Comparison of ENCODE assay signal across 9 cellular contexts in the genomic region with DNA sequence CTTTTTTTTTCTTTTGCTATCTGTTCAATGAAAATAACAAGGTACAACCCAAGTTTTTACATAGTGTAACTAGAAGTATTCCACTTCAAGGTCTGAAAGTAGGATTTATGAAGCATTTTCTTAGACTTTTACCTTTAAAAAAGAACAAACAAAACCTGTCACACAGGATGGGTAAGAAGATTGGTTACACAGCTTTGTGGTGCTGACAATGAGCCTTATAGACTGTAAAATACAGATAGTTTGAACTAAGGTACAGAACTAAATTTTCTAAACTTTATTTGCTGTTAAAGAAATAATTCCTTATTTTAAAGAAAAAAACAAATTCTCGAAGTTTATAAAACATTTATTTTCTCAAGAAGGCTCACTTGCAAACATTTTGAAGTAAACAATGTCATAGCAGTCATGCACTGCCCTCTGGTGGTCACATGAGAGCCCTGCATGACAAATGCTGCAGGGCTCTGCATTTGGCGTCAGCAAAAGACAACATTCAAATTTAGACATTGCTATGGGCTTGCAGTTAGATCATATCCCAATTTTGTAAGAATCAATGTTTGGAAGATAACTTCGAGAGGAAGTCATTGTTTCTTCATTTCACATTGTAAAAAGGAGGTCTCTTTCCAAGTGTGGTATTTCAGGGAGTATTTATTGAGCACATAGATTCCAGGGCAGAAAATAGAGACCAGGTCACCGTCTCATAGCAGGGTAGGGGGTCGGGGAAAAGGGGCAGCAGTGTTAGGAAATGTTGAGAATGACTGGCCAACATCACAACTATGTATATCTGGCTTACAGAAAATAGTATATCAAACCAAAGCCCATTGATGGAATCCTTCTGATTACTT.
DNase-seq lines count a peak whose midpoint lies in the region; ATAC-seq and TF ChIP-seq lines count a peak whose summit lies in the region.
"Had no signal": no experiment of that assay in that cellular context is flagged by ENCODE, and none has a peak within 500 bp of the region (broad histone marks: within the 10 kb centered on the region; RNA-seq: fewer than 3 reads in every experiment).

No MANE protein-coding gene starts in this region.

- H3F3A ChIP-seq in PC-9 (ENCODE audit: insufficient read depth, low read depth): no peaks in the 10 kb centered on the region

- H3K36me3 Mint-ChIP-seq in activated naive CD8-positive, alpha-beta T cell treated with anti-CD3 and anti-CD28 coated beads, Interleukin-2, amount 50 U/mL, for 24 hours (ENCODE audit: low read depth): no peaks in the 10 kb centered on the region

- intact Hi-C loops in PC-9 (cut with micrococcal nuclease; ENCODE audit: unreplicated experiment): loop anchor here (1.0 to 5.0 kb wide), 3 partner anchors 25 to 1724 kb away; no protein-coding TSS in a partner anchor

- CTCF ChIA-PET in PC-9 (lab: Charles Lee): no interaction called here

- H3K4me1 Mint-ChIP-seq in activated naive CD8-positive, alpha-beta T cell treated with anti-CD3 and anti-CD28 coated beads, Interleukin-2, amount 50 U/mL, for 24 hours: no peaks in the 10 kb centered on the region

- no peaks in the 10 kb centered on the region for H3K27me3 Mint-ChIP-seq in activated naive CD8-positive, alpha-beta T cell treated with anti-CD3 and anti-CD28 coated beads, Interleukin-2, amount 50 U/mL, for 24 hours
- H3K27me3 Mint-ChIP-seq: dendritic cell treated with granulocyte-macrophage colony-stimulating factor and Interleukin-4, amounts not matched to agents 40 ng/mL and 50 ng/mL, for 4 days had no signal

- H3K27me3 ChIP-seq in PC-9 (ENCODE audit: insufficient read depth, low read depth): peaks cover 30% of the 10 kb centered on the region

- POLR2A ChIA-PET in PC-9 (lab: Charles Lee; ENCODE audit: unreplicated experiment): no interaction called here

- H3K4me1 ChIP-seq in PC-9 (replicated peaks; ENCODE audit: insufficient read depth): no peaks in the 10 kb centered on the region

- H4K20me1 ChIP-seq in PC-9 (ENCODE audit: insufficient read depth): no peaks in the 10 kb centered on the region; the same call in 1 of the 2 replicates

- no TSS peak for BruUV-seq in PC-9 (replicated peaks; lab: Mats Ljungman, UMichigan)

- H3K4me3 Mint-ChIP-seq in activated naive CD8-positive, alpha-beta T cell treated with anti-CD3 and anti-CD28 coated beads, Interleukin-2, amount 50 U/mL, for 24 hours: no peak overlapping the region
- H3K4me3 Mint-ChIP-seq: dendritic cell treated with granulocyte-macrophage colony-stimulating factor and Interleukin-4, amounts not matched to agents 40 ng/mL and 50 ng/mL, for 4 days had no signal

- no peaks in the 10 kb centered on the region for H3K9me3 ChIP-seq in PC-9 (ENCODE audit: insufficient read depth, low read depth)

- TF ChIP-seq CTCF in PC-9 (conservative IDR thresholded peaks at IDR 0.05): peak; percentile 91

- H3K36me3 ChIP-seq in PC-9 (ENCODE audit: low read depth): no peaks in the 10 kb centered on the region

- H3K9me2 ChIP-seq in PC-9 (ENCODE audit: insufficient read depth): no peaks in the 10 kb centered on the region

- no peak overlapping the region for H3K4me2 ChIP-seq in PC-9

- H3K27ac Mint-ChIP-seq in activated naive CD8-positive, alpha-beta T cell treated with anti-CD3 and anti-CD28 coated beads, Interleukin-2, amount 50 U/mL, for 24 hours: no peak overlapping the region
- H3K27ac Mint-ChIP-seq: dendritic cell treated with granulocyte-macrophage colony-stimulating factor and Interleukin-4, amounts not matched to agents 40 ng/mL and 50 ng/mL, for 4 days had no signal

- H3K4me3 ChIP-seq in PC-9: no peak overlapping the region

- no peaks in the 10 kb centered on the region for H3K79me2 ChIP-seq in PC-9 (ENCODE audit: low read depth)

- no peak overlapping the region for H2AFZ ChIP-seq in PC-9

- peak; percentile 62 for DNase-seq in DMS53 treated with DMSO at 0.1 percent for 48 hours (lab: John Stamatoyannopoulos, UW; ENCODE audit: unreplicated experiment)
- DNase-seq in PC-9: peak; percentile 33 to 44
- DNase-seq in activated naive CD8-positive, alpha-beta T cell treated with anti-CD3 and anti-CD28 coated beads, Interleukin-2, amount 50 U/mL, for 24 hours: peak; percentile 38
- peak; percentile 32 for DNase-seq in hepatic stellate cell (ENCODE audit: low spot score)
- peak; percentile 23 for DNase-seq in smooth muscle cell of the brain vasculature (ENCODE audit: low read depth, low spot score)
- DNase-seq in OCI-M2 (lab: John Stamatoyannopoulos, UW; ENCODE audit: unreplicated experiment): no peak

- peaks cover 18% of the 10 kb centered on the region for H3K9me3 Mint-ChIP-seq in activated naive CD8-positive, alpha-beta T cell treated with anti-CD3 and anti-CD28 coated beads, Interleukin-2, amount 50 U/mL, for 24 hours

- H3K27ac ChIP-seq in PC-9: no peak overlapping the region

- ATAC-seq in GM19328 (IDR thresholded peaks at IDR 0.05; ENCODE audit: unreplicated experiment) (peak; percentile 75), HG03196 (IDR thresholded peaks at IDR 0.05; ENCODE audit: unreplicated experiment) (peak; percentile 63)
- peak; percentile 40 for ATAC-seq in activated naive CD8-positive, alpha-beta T cell treated with anti-CD3 and anti-CD28 coated beads, Interleukin-2, amount 50 U/mL, for 24 hours
